ENCODE assay signal across 15 cellular contexts in the genomic region with DNA sequence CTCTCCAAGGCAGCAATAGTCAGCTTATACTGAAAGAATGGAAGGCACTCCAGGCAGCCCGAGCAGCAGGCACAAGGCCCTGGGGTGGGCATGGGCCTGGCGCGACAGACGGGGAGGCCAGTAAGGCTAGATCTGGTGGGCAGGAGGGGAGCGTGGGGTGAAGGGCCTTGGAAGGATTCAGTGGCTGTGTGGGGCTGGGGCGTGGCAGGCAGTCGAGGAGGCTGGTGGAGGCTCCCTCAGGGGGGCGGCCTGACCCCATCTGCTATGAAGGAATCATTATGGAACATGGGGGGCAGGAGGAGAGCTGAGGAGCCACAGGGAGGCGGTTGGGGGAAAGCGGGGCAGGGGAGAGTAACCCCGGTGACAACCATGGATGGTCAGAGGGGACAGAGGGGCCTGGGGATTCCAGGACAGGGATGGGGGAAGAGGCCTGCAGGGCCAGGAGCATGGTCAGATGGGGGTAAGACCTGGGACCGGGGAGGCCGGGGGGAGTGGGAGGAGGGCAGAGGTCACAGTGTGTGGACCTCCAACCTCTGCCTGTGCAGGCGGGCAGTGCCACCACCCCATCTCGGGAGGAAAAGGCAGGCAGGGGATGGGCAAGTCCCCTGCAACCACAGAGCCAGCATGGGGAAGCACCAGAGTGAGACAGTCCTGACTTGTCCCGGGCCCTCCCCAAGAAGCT.
A peak's percentile ranks its signal among the peaks of the same experiment; 100 is the strongest.
DNase-seq lines count a peak whose midpoint lies in the region; ATAC-seq, FAIRE-seq and TF ChIP-seq lines count a peak whose summit lies in the region.
"Had no signal": no experiment of that assay in that cellular context is flagged by ENCODE, and none has a peak within 500 bp of the region (broad histone marks: within the 10 kb centered on the region; RNA-seq: fewer than 3 reads in every experiment).

No MANE protein-coding gene starts in this region.

- H3K4me1 ChIP-seq in heart right ventricle (peaks cover 0 to 13% (median 0%) of the 10 kb centered on the region in 9 donors), GM12878 (ENCODE audit: control insufficient read depth, insufficient read depth, low read length) (no peaks in the 10 kb centered on the region), uterus (no peaks in the 10 kb centered on the region), PC-3 (ENCODE audit: insufficient read depth, low read length) (no peaks in the 10 kb centered on the region)
- H3K4me1 ChIP-seq: HAP-1 had no signal

- TF ChIP-seq CTCF in heart right ventricle (IDR thresholded peaks at IDR 0.05) (no peak), GM12878 (IDR thresholded peaks at IDR 0.05 in 2 of 3, conservative IDR thresholded peaks at IDR 0.05 in 1 of 3; ENCODE audit: control insufficient read depth in 2 of 3, extremely low read depth in 1 of 3, insufficient read depth in 1 of 3, low read depth in 3 of 3, low read length in 3 of 3) (no peak), uterus (IDR thresholded peaks at IDR 0.05) (no peak), PC-3 (conservative IDR thresholded peaks at IDR 0.05; ENCODE audit: low read depth, low read length) (no peak)

- no peak for TF ChIP-seq RAD21 in GM12878 (IDR thresholded peaks at IDR 0.05; ENCODE audit: insufficient read depth, low read depth, low read length)

- H3K9me3 ChIP-seq in heart right ventricle (peaks cover 0 to 5% (median 0%) of the 10 kb centered on the region in 11 donors), GM12878 (replicated peaks; ENCODE audit: control insufficient read depth, insufficient read depth, low read length) (no peaks in the 10 kb centered on the region), uterus (no peaks in the 10 kb centered on the region), PC-3 (ENCODE audit: low read length) (no peaks in the 10 kb centered on the region)
- H3K9me3 ChIP-seq: HAP-1, SJCRH30 had no signal

- TF ChIP-seq EP300 in GM12878 (IDR thresholded peaks at IDR 0.05; ENCODE audit: borderline replicate concordance in 1 of 2, control insufficient read depth in 1 of 2, low read depth in 2 of 2, low read length in 2 of 2): no peak

- CTCF ChIA-PET in GM12878 (lab: Yijun Ruan, JAX): interaction anchor here (0.6 kb wide), 1 partner anchor 102 kb away, joined by 3 read pairs; no protein-coding TSS in a partner anchor
- CTCF ChIA-PET in PC-3 (lab: Charles Lee): no interaction called here

- intact Hi-C loops in heart right ventricle (cut with DNase I) (no loop called here), Right ventricle myocardium inferior (cut with DNase I) (no loop called here), GM12878 (cut with micrococcal nuclease; ENCODE audit: unreplicated experiment) (no loop called here), posterior vena cava (cut with DNase I) (no loop called here), uterus (cut with DNase I; ENCODE audit: low total_unique reads) (no loop called here), PC-3 (cut with micrococcal nuclease) (no loop called here)

- RAD21 ChIA-PET in GM12878 (lab: Charles Lee; ENCODE audit: unreplicated experiment): no interaction called here

- H2AFZ ChIP-seq in GM12878 (ENCODE audit: control insufficient read depth, low read depth, low read length): no peak overlapping the region
- H2AFZ ChIP-seq in PC-3 (ENCODE audit: low read length): no peak overlapping the region

- H3K36me3 ChIP-seq in heart right ventricle (peaks cover 0 to 56% (median 13%) of the 10 kb centered on the region in 9 donors), GM12878 (ENCODE audit: control insufficient read depth in 2 of 2, insufficient read depth in 2 of 2, low read length in 1 of 2) (no peaks in the 10 kb centered on the region), uterus (no peaks in the 10 kb centered on the region), PC-3 (ENCODE audit: low read depth, low read length) (no peaks in the 10 kb centered on the region)
- H3K36me3 ChIP-seq: HAP-1 had no signal

- BruUV-seq in GM12878 (replicated peaks; lab: Mats Ljungman, UMichigan) (no TSS peak), PC-3 (replicated peaks; lab: Mats Ljungman, UMichigan) (no TSS peak)

- H3F3A ChIP-seq in PC-3 (ENCODE audit: low read length, unreplicated experiment): no peaks in the 10 kb centered on the region

- SMC1A ChIA-PET in GM12878 (lab: Charles Lee; ENCODE audit: uncharacterized antibody, unreplicated experiment): no interaction called here

- no peaks in the 10 kb centered on the region for H3K79me2 ChIP-seq in GM12878 (ENCODE audit: control insufficient read depth, insufficient read depth, low read length)
- H3K79me2 ChIP-seq in PC-3 (ENCODE audit: low read length): no peaks in the 10 kb centered on the region

- H3K9me2 ChIP-seq in PC-3 (replicated peaks; ENCODE audit: low read length): no peaks in the 10 kb centered on the region

- H3K4me2 ChIP-seq in GM12878 (ENCODE audit: control insufficient read depth, insufficient read depth) (no peak overlapping the region), PC-3 (ENCODE audit: low read length) (no peak overlapping the region)

- H3K27me3 ChIP-seq in heart right ventricle (no peaks in the 10 kb centered on the region), GM12878 (replicated peaks in 1 of 2; ENCODE audit: control insufficient read depth in 2 of 2, insufficient read depth in 2 of 2, low read length in 1 of 2) (no peaks in the 10 kb centered on the region), uterus (no peaks in the 10 kb centered on the region), PC-3 (ENCODE audit: low read length) (no peaks in the 10 kb centered on the region)
- H3K27me3 ChIP-seq: SJCRH30 had no signal

- H3K4me3 ChIP-seq in heart right ventricle: no peak overlapping the region
- H3K4me3 ChIP-seq in GM12878: no peak overlapping the region
- no peak overlapping the region for H3K4me3 ChIP-seq in uterus
- no peak overlapping the region for H3K4me3 ChIP-seq in PC-3 (ENCODE audit: low read length)
- H3K4me3 ChIP-seq: HAP-1, SJCRH30 had no signal

- H4K20me1 ChIP-seq in GM12878 (ENCODE audit: control insufficient read depth, insufficient read depth) (no peaks in the 10 kb centered on the region), PC-3 (ENCODE audit: low read length) (no peaks in the 10 kb centered on the region)

- H3K27ac ChIP-seq in heart right ventricle (peak overlapping the region in 7 of 10 donors; percentile 4 to 53 (median 34)), GM12878 (ENCODE audit: control insufficient read depth, insufficient read depth) (no peak overlapping the region), uterus (peak overlapping the region; percentile 17 to 60), PC-3 (ENCODE audit: low read length) (no peak overlapping the region)
- H3K27ac ChIP-seq: SJCRH30 had no signal

- TF ChIP-seq POLR2A in GM12878 (IDR thresholded peaks at IDR 0.05; ENCODE audit: low read depth, low read length) (no peak), uterus (IDR thresholded peaks at IDR 0.05) (no peak)

- POLR2A ChIA-PET in GM12878 (lab: Charles Lee) (no interaction called here), PC-3 (lab: Charles Lee; ENCODE audit: unreplicated experiment) (no interaction called here)

- FAIRE-seq in GM12878 (lab: Jason Lieb, UNC): no peak

- DNase-seq in heart right ventricle: no peak
- no peak for DNase-seq in Right ventricle myocardium inferior (ENCODE audit: missing footprints)
- no peak for DNase-seq in GM12878 (ENCODE audit: low read depth, low spot score)
- peak; percentile 69 for DNase-seq in posterior vena cava (ENCODE audit: low spot score)
- DNase-seq in uterus: no peak
- no peak for DNase-seq in pons (ENCODE audit: low spot score)
- no peak for DNase-seq in DMS114 treated with DMSO at 0.1 percent for 48 hours (lab: John Stamatoyannopoulos, UW; ENCODE audit: unreplicated experiment)
- DNase-seq in PC-3: no peak
- DNase-seq: DMS 273 treated with DMSO at 0.1 percent for 48 hours, NCI-H187 treated with DMSO at 0.1 percent for 48 hours, NCI-H345, NCI-H526 treated with DMSO at 0.1 percent for 48 hours, RPMI8226, SJCRH30 had no signal

- 92 to 95% methylated on average over 16 of the region's 16 CpGs for WGBS in heart right ventricle, 2 donors
- WGBS in GM12878 (ENCODE audit: insufficient coverage, insufficient replicate concordance, low lambda C conversion rate, missing lambda C conversion rate): 77% methylated on average over 14 of the region's 16 CpGs

- H3K9ac ChIP-seq in GM12878 (ENCODE audit: control insufficient read depth, insufficient read depth, low read length): no peak overlapping the region
- no peak overlapping the region for H3K9ac ChIP-seq in PC-3 (ENCODE audit: low read length)

- ATAC-seq in heart right ventricle (peak in 3 of 8 donors; percentile 1 to 11 (median 3)), Right ventricle myocardium inferior (no peak), GM12878 (peak; percentile 57), PC-3 (no peak)

- in situ Hi-C loops in GM12878 (cut with MboI): no loop called here

TF ChIP-seq in GM12878, 131 proteins besides CTCF, POLR2A, EP300 and RAD21:
- TF ChIP-seq, protein P1, sequence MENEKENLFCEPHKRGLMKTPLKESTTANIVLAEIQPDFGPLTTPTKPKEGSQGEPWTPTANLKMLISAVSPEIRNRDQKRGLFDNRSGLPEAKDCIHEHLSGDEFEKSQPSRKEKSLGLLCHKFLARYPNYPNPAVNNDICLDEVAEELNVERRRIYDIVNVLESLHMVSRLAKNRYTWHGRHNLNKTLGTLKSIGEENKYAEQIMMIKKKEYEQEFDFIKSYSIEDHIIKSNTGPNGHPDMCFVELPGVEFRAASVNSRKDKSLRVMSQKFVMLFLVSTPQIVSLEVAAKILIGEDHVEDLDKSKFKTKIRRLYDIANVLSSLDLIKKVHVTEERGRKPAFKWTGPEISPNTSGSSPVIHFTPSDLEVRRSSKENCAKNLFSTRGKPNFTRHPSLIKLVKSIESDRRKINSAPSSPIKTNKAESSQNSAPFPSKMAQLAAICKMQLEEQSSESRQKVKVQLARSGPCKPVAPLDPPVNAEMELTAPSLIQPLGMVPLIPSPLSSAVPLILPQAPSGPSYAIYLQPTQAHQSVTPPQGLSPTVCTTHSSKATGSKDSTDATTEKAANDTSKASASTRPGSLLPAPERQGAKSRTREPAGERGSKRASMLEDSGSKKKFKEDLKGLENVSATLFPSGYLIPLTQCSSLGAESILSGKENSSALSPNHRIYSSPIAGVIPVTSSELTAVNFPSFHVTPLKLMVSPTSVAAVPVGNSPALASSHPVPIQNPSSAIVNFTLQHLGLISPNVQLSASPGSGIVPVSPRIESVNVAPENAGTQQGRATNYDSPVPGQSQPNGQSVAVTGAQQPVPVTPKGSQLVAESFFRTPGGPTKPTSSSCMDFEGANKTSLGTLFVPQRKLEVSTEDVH (IDR thresholded peaks at IDR 0.05; ENCODE audit: low read depth, partially characterized antibody): no peak
- TF ChIP-seq TARDBP (IDR thresholded peaks at IDR 0.05; ENCODE audit: borderline replicate concordance): no peak
TF ChIP-seq in GM12878: peak in this region for 0.

Comparison
In these comparisons a context has a peak if more than half of its experiments do, and no peak if none do; other contexts are left out.
1. H3K27ac ChIP-seq: peak in heart right ventricle (7 of 10) and uterus (2 of 2); none in GM12878 (single experiment) and PC-3 (single experiment).